In the genomic region with DNA sequence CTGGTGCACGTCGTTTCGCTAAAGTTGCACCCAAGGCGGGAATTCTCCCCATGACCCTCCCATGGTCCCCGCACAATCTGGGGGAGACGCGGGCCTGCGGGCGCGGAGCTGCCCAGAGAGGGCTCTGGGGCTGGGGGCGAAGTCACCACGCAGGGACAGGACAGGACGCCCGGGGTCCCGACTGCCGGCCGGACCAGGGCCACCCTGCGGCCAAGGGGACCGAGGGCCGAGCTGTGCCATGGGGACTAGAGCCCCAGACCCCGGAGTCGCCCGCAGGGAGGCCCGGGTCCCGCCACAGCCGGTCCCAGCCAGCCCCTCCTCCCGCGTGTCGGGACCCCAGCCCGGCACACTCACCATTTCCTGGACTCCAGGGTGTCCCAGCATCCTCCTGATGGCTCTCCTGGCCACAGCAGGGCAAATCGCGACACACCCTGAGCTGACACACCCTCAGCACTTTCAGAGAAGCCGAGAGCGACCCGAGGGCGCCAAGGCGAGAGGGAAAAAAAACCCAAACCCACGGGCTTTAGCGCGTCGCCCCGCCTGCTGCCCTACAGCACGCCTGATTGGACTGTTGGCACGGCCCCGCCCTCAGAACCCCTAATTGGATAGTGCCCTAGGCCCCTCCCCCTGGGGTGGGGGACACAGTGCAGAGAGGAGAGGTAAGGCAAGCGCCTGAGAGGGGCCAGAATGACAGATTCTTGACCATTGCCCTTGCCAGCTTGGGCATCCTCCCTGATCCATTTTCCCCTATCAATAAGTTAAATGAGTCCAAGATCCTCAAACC, we compare ENCODE assay signal across 20 cellular contexts. TPM values are rescaled to one million over a fixed set of nuclear protein-coding genes. Genes with fewer than 3 reads are reported as not detected.
DNase-seq lines count a peak whose midpoint lies in the region; ATAC-seq, FAIRE-seq and TF ChIP-seq lines count a peak whose summit lies in the region.
"Had no signal": no experiment of that assay in that cellular context is flagged by ENCODE, and none has a peak within 500 bp of the region (broad histone marks: within the 10 kb centered on the region; RNA-seq: fewer than 3 reads in every experiment).

No MANE protein-coding gene starts in this region.

- H3K9me1 ChIP-seq in K562 (ENCODE audit: control insufficient read depth, insufficient read depth, low read length): no peaks in the 10 kb centered on the region

- no TSS peak for BruUV-seq in K562 (replicated peaks; lab: Mats Ljungman, UMichigan)

- H3K79me2 ChIP-seq in GM23338 (replicated peaks; ENCODE audit: insufficient read depth) (no peaks in the 10 kb centered on the region), K562 (ENCODE audit: control insufficient read depth, insufficient read depth, low read length) (no peaks in the 10 kb centered on the region)

- no peak overlapping the region for H3K4me3 ChIP-seq in GM23338
- H3K4me3 ChIP-seq in K562: no peak overlapping the region; the same call in 1 of the 2 replicates
- peak overlapping the region in 1 of 2 experiments; percentile 23 for H3K4me3 ChIP-seq in mesenchymal stem cell (ENCODE audit: insufficient read depth in 1 of 2, low read depth in 1 of 2, low read length in 2 of 2)
- H3K4me3 ChIP-seq: GM23248 had no signal

- TF ChIP-seq POLR2A in K562 (conservative IDR thresholded peaks at IDR 0.05): no peak

- no peak overlapping the region for H3K27ac ChIP-seq in GM23338 (ENCODE audit: low read depth)
- no peak overlapping the region for H3K27ac ChIP-seq in K562 (ENCODE audit: extremely low read depth, low read depth, low read length)
- no peak overlapping the region for H3K27ac ChIP-seq in mesenchymal stem cell (ENCODE audit: low read length, poor library complexity, severe bottlenecking)
- H3K27ac ChIP-seq: C4-2B, GM23248, HL-60, KMS-11 had no signal

- no peak overlapping the region for H3K18ac ChIP-seq in mesenchymal stem cell (ENCODE audit: low read depth in 1 of 2, low read length in 2 of 2)

- H4K8ac ChIP-seq in mesenchymal stem cell (ENCODE audit: low read length): no peak overlapping the region

- no peak for TF ChIP-seq EP300 in K562 (IDR thresholded peaks at IDR 0.05; ENCODE audit: low read length)

- H3K36me3 ChIP-seq in GM23338 (ENCODE audit: insufficient read depth) (peaks cover 12% of the 10 kb centered on the region), K562 (ENCODE audit: control insufficient read depth, insufficient read depth, low read length) (no peaks in the 10 kb centered on the region), mesenchymal stem cell (ENCODE audit: control insufficient read depth in 1 of 2, insufficient read depth in 2 of 2, low read depth in 1 of 2, low read length in 2 of 2) (peaks cover 16% of the 10 kb centered on the region in 2 experiments)

- no peak overlapping the region for H3K4me2 ChIP-seq in GM23338
- no peak overlapping the region for H3K4me2 ChIP-seq in K562 (ENCODE audit: insufficient read depth, low read length)
- H3K4me2 ChIP-seq in mesenchymal stem cell (ENCODE audit: low read length, poor library complexity, severe bottlenecking): no peak overlapping the region
- H3K4me2 ChIP-seq: KMS-11 had no signal

- H3K4me3 Mint-ChIP-seq in GM23338: no peak overlapping the region
- no peak overlapping the region for H3K4me3 Mint-ChIP-seq in activated T-helper 2 cell treated with anti-CD3 and anti-CD28 coated beads, Interferon-gamma antibody, Interleukin-2, Interleukin-4, amounts not matched to agents 10 μg/mL and 5 μg/mL and 100 μg/mL, durations not matched to agents 14 hours and 24 hours and 36 hours (ENCODE audit: low read depth)
- no peak overlapping the region for H3K4me3 Mint-ChIP-seq in activated CD4-positive, alpha-beta memory T cell treated with anti-CD3 and anti-CD28 coated beads for 36 hours
- H3K4me3 Mint-ChIP-seq: B cell; CD4-positive, alpha-beta memory T cell; H9 had no signal

- peaks cover 87% of the 10 kb centered on the region for H3K9me3 Mint-ChIP-seq in GM23338
- peaks cover 66% of the 10 kb centered on the region for H3K9me3 Mint-ChIP-seq in activated T-helper 2 cell treated with anti-CD3 and anti-CD28 coated beads, Interferon-gamma antibody, Interleukin-2, Interleukin-4, amounts not matched to agents 10 μg/mL and 5 μg/mL and 100 μg/mL, durations not matched to agents 14 hours and 24 hours and 36 hours
- H3K9me3 Mint-ChIP-seq in activated CD4-positive, alpha-beta memory T cell treated with anti-CD3 and anti-CD28 coated beads for 36 hours: peaks cover 66% of the 10 kb centered on the region

- H3K4ac ChIP-seq in mesenchymal stem cell (ENCODE audit: low read depth in 1 of 2, low read length in 2 of 2): no peak overlapping the region

- no peaks in the 10 kb centered on the region for H3F3A ChIP-seq in GM23338 (replicated peaks; ENCODE audit: low read depth)

- in situ Hi-C loops in K562 (cut with MboI): no loop called here

- H2AK5ac ChIP-seq in mesenchymal stem cell (ENCODE audit: low read length, severe bottlenecking): no peak overlapping the region

- H3K9me2 ChIP-seq in GM23338 (ENCODE audit: insufficient read depth): no peaks in the 10 kb centered on the region

- intact Hi-C loops in K562 (cut with micrococcal nuclease): no loop called here
- intact Hi-C loops in left colon (cut with DNase I, micrococcal nuclease): no loop called here
- intact Hi-C loops in activated T-helper 2 cell treated with anti-CD3 and anti-CD28 coated beads, Interferon-gamma antibody, Interleukin-2, Interleukin-4, amounts not matched to agents 10 μg/mL and 5 μg/mL and 100 μg/mL, durations not matched to agents 14 hours and 24 hours and 36 hours (cut with micrococcal nuclease): no loop called here
- intact Hi-C loops in activated CD4-positive, alpha-beta memory T cell treated with anti-CD3 and anti-CD28 coated beads for 36 hours (cut with micrococcal nuclease): no loop called here

- CTCF ChIA-PET in K562 (lab: Yijun Ruan, JAX; ENCODE audit: low intra/inter-chr PET ratio): no interaction called here
- CTCF ChIA-PET in activated CD4-positive, alpha-beta memory T cell treated with anti-CD3 and anti-CD28 coated beads for 36 hours (lab: Charles Lee): no interaction called here

- H2BK15ac ChIP-seq in mesenchymal stem cell (ENCODE audit: low read depth, poor library complexity, severe bottlenecking): no peak overlapping the region

- DNase-seq in GM23338 (ENCODE audit: low spot score): peak; percentile 27
- DNase-seq in K562 (ENCODE audit: extremely low read depth in 1 of 4, low spot score in 3 of 4): peak in 2 of 4 experiments; percentile 13 to 34
- DNase-seq in left colon: no peak
- DNase-seq in mesenchymal stem cell: no peak
- no peak for DNase-seq in activated T-helper 2 cell treated with anti-CD3 and anti-CD28 coated beads, Interferon-gamma antibody, Interleukin-2, Interleukin-4, amounts not matched to agents 10 μg/mL and 5 μg/mL and 100 μg/mL, durations not matched to agents 14 hours and 24 hours and 36 hours (ENCODE audit: low spot score)
- no peak for DNase-seq in activated CD4-positive, alpha-beta memory T cell treated with anti-CD3 and anti-CD28 coated beads for 36 hours
- DNase-seq: CD4-positive, alpha-beta memory T cell; COR-L47; DMS53; GF-D8; GM23248; H9; IMR-90 had no signal

- no peak for ATAC-seq in GM23338
- ATAC-seq in K562: peak; percentile 67; the same call in 2 of the 3 replicates
- ATAC-seq in left colon: peak; percentile 18
- no peak for ATAC-seq in GM19035 (IDR thresholded peaks at IDR 0.05; ENCODE audit: unreplicated experiment)
- ATAC-seq in HG03354 (IDR thresholded peaks at IDR 0.05; ENCODE audit: poor library complexity, severe bottlenecking, unreplicated experiment): no peak

- H3K79me1 ChIP-seq in mesenchymal stem cell (replicated peaks; ENCODE audit: low read length, poor library complexity, severe bottlenecking): peaks cover 5% of the 10 kb centered on the region

- H2BK12ac ChIP-seq in mesenchymal stem cell (ENCODE audit: low read length in 2 of 2): no peak overlapping the region

- H3K27me3 ChIP-seq in GM23338 (ENCODE audit: insufficient read depth) (no peaks in the 10 kb centered on the region), K562 (ENCODE audit: control insufficient read depth in 2 of 2, insufficient read depth in 2 of 2, low read length in 2 of 2) (peaks cover 0 to 3% of the 10 kb centered on the region in 2 experiments; a peak in 2 of 5 replicates), mesenchymal stem cell (ENCODE audit: control insufficient read depth in 1 of 2, insufficient read depth in 1 of 2, low read length in 2 of 2) (no peaks in the 10 kb centered on the region)

- no peaks in the 10 kb centered on the region for H3K4me1 ChIP-seq in GM23338 (ENCODE audit: insufficient read depth)
- peaks cover 0 to 7% of the 10 kb centered on the region in 2 experiments; a peak in 2 of 5 replicates for H3K4me1 ChIP-seq in K562 (replicated peaks in 1 of 2; ENCODE audit: control insufficient read depth in 2 of 2, insufficient read depth in 2 of 2, low read length in 2 of 2)
- H3K4me1 ChIP-seq in mesenchymal stem cell (ENCODE audit: control insufficient read depth, insufficient read depth, low read depth, low read length): no peaks in the 10 kb centered on the region

- H3K4me1 Mint-ChIP-seq in GM23338: no peaks in the 10 kb centered on the region
- H3K4me1 Mint-ChIP-seq in activated T-helper 2 cell treated with anti-CD3 and anti-CD28 coated beads, Interferon-gamma antibody, Interleukin-2, Interleukin-4, amounts not matched to agents 10 μg/mL and 5 μg/mL and 100 μg/mL, durations not matched to agents 14 hours and 24 hours and 36 hours (ENCODE audit: low read depth): no peaks in the 10 kb centered on the region
- H3K4me1 Mint-ChIP-seq in activated CD4-positive, alpha-beta memory T cell treated with anti-CD3 and anti-CD28 coated beads for 36 hours (ENCODE audit: low read depth): no peaks in the 10 kb centered on the region
- H3K4me1 Mint-ChIP-seq: H9 had no signal

- H3K27me3 Mint-ChIP-seq in GM23338 (ENCODE audit: insufficient read depth, low read depth, poor library complexity): peaks cover 5% of the 10 kb centered on the region
- H3K27me3 Mint-ChIP-seq in activated T-helper 2 cell treated with anti-CD3 and anti-CD28 coated beads, Interferon-gamma antibody, Interleukin-2, Interleukin-4, amounts not matched to agents 10 μg/mL and 5 μg/mL and 100 μg/mL, durations not matched to agents 14 hours and 24 hours and 36 hours (ENCODE audit: low read depth): no peaks in the 10 kb centered on the region
- no peaks in the 10 kb centered on the region for H3K27me3 Mint-ChIP-seq in activated CD4-positive, alpha-beta memory T cell treated with anti-CD3 and anti-CD28 coated beads for 36 hours
- H3K27me3 Mint-ChIP-seq: B cell; CD4-positive, alpha-beta memory T cell had no signal

- peak overlapping the region; percentile 27 for H4K91ac ChIP-seq in mesenchymal stem cell (ENCODE audit: low read length)

- no peak overlapping the region for H2AFZ ChIP-seq in GM23338
- no peak overlapping the region for H2AFZ ChIP-seq in K562 (ENCODE audit: low read depth, low read length)
- H2AFZ ChIP-seq in mesenchymal stem cell (ENCODE audit: low read depth, low read length): no peak overlapping the region
- H2AFZ ChIP-seq: GM23248 had no signal

- H3K23ac ChIP-seq in mesenchymal stem cell (ENCODE audit: low read length in 2 of 2): no peak overlapping the region

- POLR2A ChIA-PET in K562 (lab: Yijun Ruan, JAX): no interaction called here
- POLR2A ChIA-PET in activated CD4-positive, alpha-beta memory T cell treated with anti-CD3 and anti-CD28 coated beads for 36 hours (lab: Charles Lee): no interaction called here

- H3K9me3 ChIP-seq in K562 (replicated peaks; ENCODE audit: control insufficient read depth, insufficient read depth, low read depth, low read length) (no peaks in the 10 kb centered on the region), mesenchymal stem cell (ENCODE audit: control insufficient read depth, low read length) (peaks cover 80% of the 10 kb centered on the region)

- no peak overlapping the region for H3K27ac Mint-ChIP-seq in GM23338
- H3K27ac Mint-ChIP-seq in activated T-helper 2 cell treated with anti-CD3 and anti-CD28 coated beads, Interferon-gamma antibody, Interleukin-2, Interleukin-4, amounts not matched to agents 10 μg/mL and 5 μg/mL and 100 μg/mL, durations not matched to agents 14 hours and 24 hours and 36 hours: no peak overlapping the region
- H3K27ac Mint-ChIP-seq in activated CD4-positive, alpha-beta memory T cell treated with anti-CD3 and anti-CD28 coated beads for 36 hours: no peak overlapping the region
- H3K27ac Mint-ChIP-seq: B cell; CD4-positive, alpha-beta memory T cell; H9 had no signal

- H4K20me1 ChIP-seq in GM23338 (replicated peaks; ENCODE audit: insufficient read depth) (no peaks in the 10 kb centered on the region), K562 (replicated peaks; ENCODE audit: control insufficient read depth, insufficient read depth, low read length) (no peaks in the 10 kb centered on the region)

- no peak for TF ChIP-seq RAD21 in K562 (CRISPR knock-in tag; conservative IDR thresholded peaks at IDR 0.05 in 1 of 2, IDR thresholded peaks at IDR 0.05 in 1 of 2)

- 38% methylated on average over 39 of the region's 46 CpGs for WGBS in K562 (ENCODE audit: insufficient coverage, low coverage, missing lambda C conversion rate)
- 96% methylated on average over 44 of the region's 46 CpGs for WGBS in mesenchymal stem cell

- H2BK5ac ChIP-seq in mesenchymal stem cell (ENCODE audit: low read depth, low read length, poor library complexity, severe bottlenecking): no peak overlapping the region

- H3K36me3 Mint-ChIP-seq in GM23338 (ENCODE audit: low read depth): peaks cover 29% of the 10 kb centered on the region
- H3K36me3 Mint-ChIP-seq in activated T-helper 2 cell treated with anti-CD3 and anti-CD28 coated beads, Interferon-gamma antibody, Interleukin-2, Interleukin-4, amounts not matched to agents 10 μg/mL and 5 μg/mL and 100 μg/mL, durations not matched to agents 14 hours and 24 hours and 36 hours (ENCODE audit: low read depth): peaks cover 34% of the 10 kb centered on the region
- peaks cover 45% of the 10 kb centered on the region for H3K36me3 Mint-ChIP-seq in activated CD4-positive, alpha-beta memory T cell treated with anti-CD3 and anti-CD28 coated beads for 36 hours

- no peak overlapping the region for H2BK120ac ChIP-seq in mesenchymal stem cell (ENCODE audit: low read depth, low read length)

- no peak for TF ChIP-seq CTCF in GM23338 (conservative IDR thresholded peaks at IDR 0.05; ENCODE audit: low read depth in 2 of 2)
- no peak for TF ChIP-seq CTCF in K562 (IDR thresholded peaks at IDR 0.05 in 2 of 3, conservative IDR thresholded peaks at IDR 0.05 in 1 of 3; ENCODE audit: insufficient read depth in 2 of 3, low read depth in 1 of 3, low read length in 3 of 3)

- H3K9ac ChIP-seq in K562 (ENCODE audit: insufficient read depth in 1 of 2, low read depth in 2 of 2, low read length in 2 of 2) (no peak overlapping the region; a peak in 1 of 4 replicates), mesenchymal stem cell (ENCODE audit: low read length) (no peak overlapping the region)
- H3K9ac ChIP-seq: GM23248, KMS-11 had no signal

- no peak overlapping the region for H3K14ac ChIP-seq in mesenchymal stem cell (ENCODE audit: low read length in 2 of 2)

- no peak for FAIRE-seq in K562 (lab: Jason Lieb, UNC)
- FAIRE-seq: A204.1 had no signal

RNA-seq across cellular contexts. Expression of a gene that starts 28.6 kb away (rescaled TPM):
- total RNA-seq in GM23338 (2014; rRNA removed; shearing (Covaris generic)): 3.8 and 4.1 TPM in 2 replicates
- 3.4 and 4.3 TPM in 2 replicates for polyA plus RNA-seq in GM23338 (2016; fragmentation: Nextera tagmentation; extraction: Ambion mirVana)
- total RNA-seq in K562 (2011; cell fraction: chromatin; rRNA removed; ENCODE audit: low replicate concordance): 5.5 and 19.4 TPM in 2 replicates
- 3.3 and 4.5 TPM in 2 replicates for total RNA-seq in K562 (2011; cell fraction: nucleolus; rRNA removed)
- total RNA-seq in K562 (2011; cell fraction: nucleoplasm; rRNA removed): 7.4 and 7.6 TPM in 2 replicates
- total RNA-seq in K562 (2014; rRNA removed): 2.6 and 3.2 TPM in 2 replicates
- total RNA-seq in K562 (2014; rRNA removed; fragmentation: Illumina TruSeq; extraction: Trizol): 8.3 TPM in 2 replicates
- 7.7 and 8.2 TPM in 2 replicates for total RNA-seq in K562 (2015; rRNA removed; fragmentation: Illumina TruSeq; extraction: Trizol)
- total RNA-seq in K562 (2021): 3.2 and 3.9 TPM in 2 replicates
- polyA plus RNA-seq in K562 (2011; rRNA removed): 2.7 and 4.4 TPM in 2 replicates
- 0.54 and 1.2 TPM in 2 replicates for polyA plus RNA-seq in K562 (2011; cell fraction: cytosol; rRNA removed)
- polyA plus RNA-seq in K562 (2011; cell fraction: nucleus; rRNA removed): 2.3 and 2.4 TPM in 2 replicates
- 4.7 and 6.8 TPM in 2 replicates for polyA plus RNA-seq in K562 (2012)
- polyA plus RNA-seq in K562 (2014; fragmentation: Illumina TruSeq; extraction: Trizol): 5.3 and 5.5 TPM in 2 replicates
- 1 to 10 TPM; 2.7 to 5.7 TPM for polyA plus RNA-seq in K562 (2014; fragmentation: Nextera tagmentation; extraction: Ambion mirVana)
- 3.9 and 4.4 TPM in 2 replicates for polyA plus RNA-seq in K562 (2014; rRNA removed)
- polyA minus RNA-seq in K562 (2011; rRNA and poly(A)+ RNA removed): 3.5 and 4.9 TPM in 2 replicates
- polyA minus RNA-seq in K562 (2011; cell fraction: cytosol; rRNA and poly(A)+ RNA removed): 0.55 and 1.0 TPM in 2 replicates
- 0.94 and 3.1 TPM in 2 replicates for polyA minus RNA-seq in K562 (2011; cell fraction: nucleus; rRNA and poly(A)+ RNA removed)
- 10 to 100 TPM; 16.1 to 18.4 TPM for total RNA-seq in left colon
- 2.5 TPM for polyA plus RNA-seq in mesenchymal stem cell (2013, experiment 1 of 2)
- polyA plus RNA-seq in mesenchymal stem cell (2013, experiment 2 of 2): 2.5 TPM
- total RNA-seq in activated T-helper 2 cell treated with anti-CD3 and anti-CD28 coated beads, Interferon-gamma antibody, Interleukin-2, Interleukin-4, amounts not matched to agents 10 μg/mL and 5 μg/mL and 100 μg/mL, durations not matched to agents 14 hours and 24 hours and 36 hours: 8.6 and 8.7 TPM in 2 replicates
- total RNA-seq in activated CD4-positive, alpha-beta memory T cell treated with anti-CD3 and anti-CD28 coated beads for 36 hours: 1 to 10 TPM; 7.5 to 8.9 TPM

Comparison
In these comparisons a context has a peak if more than half of its experiments do, and no peak if none do; other contexts are left out.
1. ATAC-seq: peak in K562 (single experiment) and left colon (single experiment); none in GM23338 (single experiment), GM19035 (single experiment) and HG03354 (single experiment).